In genomic region chr5:93673555-93673954, GRCh38 we compare ENCODE assay signal across 19 cellular contexts.
"Had no signal": no experiment of that assay in that cellular context is flagged by ENCODE, and none has a peak within 500 bp of the region (broad histone marks: within the 10 kb centered on the region; RNA-seq: fewer than 3 reads in every experiment).

No MANE protein-coding gene starts in this region.

- H3K27me3 ChIP-seq: neural progenitor cell, upper lobe of left lung had no signal

- H3K9me3 Mint-ChIP-seq: activated naive CD4-positive, alpha-beta T cell treated with anti-CD3 and anti-CD28 coated beads, Interleukin-2, amount 50 U/mL, for 72 hours; activated T-helper 1 cell treated with anti-CD3 and anti-CD28 coated beads, Interleukin-12 subunit alpha, Interleukin-12 subunit beta, Interleukin-2, Interleukin-4 antibody, amounts not matched to agents 30 ng/mL and 10 ng/mL and 1 ng/mL, durations not matched to agents 14 hours and 24 hours and 36 hours; brain; dendritic cell treated with granulocyte-macrophage colony-stimulating factor and Interleukin-4, amounts not matched to agents 40 ng/mL and 50 ng/mL, for 4 days; naive B cell; neural progenitor cell had no signal

- ATAC-seq: activated CD8-positive, alpha-beta T cell treated with anti-CD3 and anti-CD28 coated beads, Interleukin-2, amount 10 ng/mL, durations not matched to agents 7 days and 5 days; activated naive CD4-positive, alpha-beta T cell treated with anti-CD3 and anti-CD28 coated beads, Interleukin-2, amount 50 U/mL, for 72 hours; left lobe of liver; lower lobe of right lung; stimulated activated naive CD8-positive, alpha-beta T cell treated with anti-CD3 and anti-CD28 coated beads, Interleukin-15, Interleukin-2, amounts not matched to agents 100 U/mL and 50 U/mL, for 24 hours had no signal

- H3K36me3 ChIP-seq: lower lobe of right lung, neural progenitor cell, upper lobe of left lung had no signal

- H3K9ac ChIP-seq: neural progenitor cell had no signal

- FAIRE-seq: kidney had no signal

- H3K4me2 ChIP-seq: neural progenitor cell had no signal

- H3K4me1 ChIP-seq: lower lobe of right lung had no signal

- H3K4me3 Mint-ChIP-seq: activated CD8-positive, alpha-beta T cell treated with anti-CD3 and anti-CD28 coated beads, Interleukin-2, amount 10 ng/mL, durations not matched to agents 7 days and 5 days; activated T-helper 1 cell treated with anti-CD3 and anti-CD28 coated beads, Interleukin-12 subunit alpha, Interleukin-12 subunit beta, Interleukin-2, Interleukin-4 antibody, amounts not matched to agents 30 ng/mL and 10 ng/mL and 1 ng/mL, durations not matched to agents 14 hours and 24 hours and 36 hours; dendritic cell treated with granulocyte-macrophage colony-stimulating factor and Interleukin-4, amounts not matched to agents 40 ng/mL and 50 ng/mL, for 4 days; naive B cell; neural progenitor cell had no signal

- H3K27me3 Mint-ChIP-seq: brain; dendritic cell treated with granulocyte-macrophage colony-stimulating factor and Interleukin-4, amounts not matched to agents 40 ng/mL and 50 ng/mL, for 4 days; naive B cell had no signal

- DNase-seq: activated CD4-positive, alpha-beta T cell treated with anti-CD3 and anti-CD28 coated beads, Interleukin-2, amount 50 U/mL, for 1 hour; activated CD4-positive, CD25-positive, alpha-beta regulatory T cell treated with anti-CD3 and anti-CD28 coated beads, Interleukin-2, amount 50 U/mL, for 72 hours; activated CD8-positive, alpha-beta T cell treated with anti-CD3 and anti-CD28 coated beads, Interleukin-2, amount 10 ng/mL, durations not matched to agents 7 days and 5 days; activated gamma-delta T cell treated with Interleukin-2 at 50 U/mL for 16 hours; aorta; caudate nucleus; effector CD4-positive, alpha-beta T cell; kidney; lower lobe of right lung; naive B cell; stimulated activated CD4-positive, alpha-beta T cell treated with anti-CD3 and anti-CD28 coated beads, Interleukin-4, amount 100 ng/mL, for 4 hours; stimulated activated naive CD8-positive, alpha-beta T cell treated with anti-CD3 and anti-CD28 coated beads, Interleukin-15, Interleukin-2, amounts not matched to agents 100 U/mL and 50 U/mL, for 24 hours; upper lobe of left lung had no signal

- H3K4me3 ChIP-seq: lower lobe of right lung, neural progenitor cell, upper lobe of left lung had no signal

- H3K9me3 ChIP-seq: lower lobe of right lung, upper lobe of left lung had no signal

- H3K27ac Mint-ChIP-seq: activated CD8-positive, alpha-beta T cell treated with anti-CD3 and anti-CD28 coated beads, Interleukin-2, amount 10 ng/mL, durations not matched to agents 7 days and 5 days; activated naive CD4-positive, alpha-beta T cell treated with anti-CD3 and anti-CD28 coated beads, Interleukin-2, amount 50 U/mL, for 72 hours; activated T-helper 1 cell treated with anti-CD3 and anti-CD28 coated beads, Interleukin-12 subunit alpha, Interleukin-12 subunit beta, Interleukin-2, Interleukin-4 antibody, amounts not matched to agents 30 ng/mL and 10 ng/mL and 1 ng/mL, durations not matched to agents 14 hours and 24 hours and 36 hours; dendritic cell treated with granulocyte-macrophage colony-stimulating factor and Interleukin-4, amounts not matched to agents 40 ng/mL and 50 ng/mL, for 4 days; neural progenitor cell had no signal

- H2AFZ ChIP-seq: neural progenitor cell had no signal

- H3K27ac ChIP-seq: lower lobe of right lung, neural progenitor cell, upper lobe of left lung had no signal

- H3K36me3 Mint-ChIP-seq: brain, neural progenitor cell had no signal
